ENCODE assay signal across 3 cellular contexts in the genomic region with DNA sequence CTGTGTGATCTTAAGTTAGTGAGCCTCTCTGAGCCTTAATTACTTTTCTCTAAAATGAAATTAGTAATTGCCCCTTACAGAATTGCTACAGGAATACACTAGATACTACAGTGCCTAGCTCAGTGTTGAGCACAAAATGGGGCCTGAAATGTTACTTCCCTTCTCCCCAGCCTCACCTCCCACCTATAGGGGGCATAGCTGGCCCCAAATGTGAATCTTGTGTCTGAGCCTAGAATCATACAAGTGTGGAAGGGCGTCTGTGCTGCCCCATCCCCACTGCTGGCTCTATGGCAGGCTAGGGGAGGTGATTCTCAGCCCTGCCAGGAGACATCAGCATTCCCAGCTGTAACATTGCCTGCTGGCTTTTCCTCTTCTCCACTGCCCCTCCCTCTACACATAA.
TF ChIP-seq lines count a peak whose summit lies in the region.

No MANE protein-coding gene starts in this region.

TF ChIP-seq in SK-N-SH, 30 proteins besides CTCF, POLR2A, EP300 and RAD21:
- TF ChIP-seq TCF12 (IDR thresholded peaks at IDR 0.05) = no peak
- TF ChIP-seq RXRA (IDR thresholded peaks at IDR 0.05; ENCODE audit: borderline replicate concordance, low read depth) = no peak
- TF ChIP-seq, protein P1, sequence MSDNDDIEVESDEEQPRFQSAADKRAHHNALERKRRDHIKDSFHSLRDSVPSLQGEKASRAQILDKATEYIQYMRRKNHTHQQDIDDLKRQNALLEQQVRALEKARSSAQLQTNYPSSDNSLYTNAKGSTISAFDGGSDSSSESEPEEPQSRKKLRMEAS (IDR thresholded peaks at IDR 0.05; ENCODE audit: low read depth) = no peak
- TF ChIP-seq, protein P2, sequence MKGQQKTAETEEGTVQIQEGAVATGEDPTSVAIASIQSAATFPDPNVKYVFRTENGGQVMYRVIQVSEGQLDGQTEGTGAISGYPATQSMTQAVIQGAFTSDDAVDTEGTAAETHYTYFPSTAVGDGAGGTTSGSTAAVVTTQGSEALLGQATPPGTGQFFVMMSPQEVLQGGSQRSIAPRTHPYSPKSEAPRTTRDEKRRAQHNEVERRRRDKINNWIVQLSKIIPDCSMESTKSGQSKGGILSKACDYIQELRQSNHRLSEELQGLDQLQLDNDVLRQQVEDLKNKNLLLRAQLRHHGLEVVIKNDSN (IDR thresholded peaks at IDR 0.05; ENCODE audit: borderline replicate concordance, low read depth) = no peak

TF ChIP-seq in SK-N-SH treated with all-trans-retinoic acid at 6 μM for 48 hours, 23 proteins besides CTCF, POLR2A, EP300 and RAD21:
- TF ChIP-seq CSDC2 (CRISPR knock-in tag; IDR thresholded peaks at IDR 0.05) (no peak), SNAI2 (CRISPR knock-in tag; IDR thresholded peaks at IDR 0.05) (no peak), ARNTL (CRISPR knock-in tag; IDR thresholded peaks at IDR 0.05; ENCODE audit: borderline replicate concordance, low read depth) (no peak), ESRRG (CRISPR knock-in tag; IDR thresholded peaks at IDR 0.05) (no peak), TCF4 (CRISPR knock-in tag; IDR thresholded peaks at IDR 0.05; ENCODE audit: borderline replicate concordance) (no peak), ZNF565 (CRISPR knock-in tag; conservative IDR thresholded peaks at IDR 0.05; ENCODE audit: low read depth) (no peak), ZC3H10 (CRISPR knock-in tag; IDR thresholded peaks at IDR 0.05) (no peak), ZNF8 (CRISPR knock-in tag; IDR thresholded peaks at IDR 0.05) (no peak), ZFP3 (CRISPR knock-in tag; IDR thresholded peaks at IDR 0.05) (no peak), ZNF70 (CRISPR knock-in tag; IDR thresholded peaks at IDR 0.05) (no peak), ZFP30 (CRISPR knock-in tag; IDR thresholded peaks at IDR 0.05) (no peak), RARB (CRISPR knock-in tag; IDR thresholded peaks at IDR 0.05) (no peak), PPARA (CRISPR knock-in tag; IDR thresholded peaks at IDR 0.05; ENCODE audit: borderline replicate concordance) (no peak), GLIS3 (CRISPR knock-in tag; IDR thresholded peaks at IDR 0.05) (no peak), ISL1 (CRISPR knock-in tag; IDR thresholded peaks at IDR 0.05) (no peak)
- TF ChIP-seq, protein P3, sequence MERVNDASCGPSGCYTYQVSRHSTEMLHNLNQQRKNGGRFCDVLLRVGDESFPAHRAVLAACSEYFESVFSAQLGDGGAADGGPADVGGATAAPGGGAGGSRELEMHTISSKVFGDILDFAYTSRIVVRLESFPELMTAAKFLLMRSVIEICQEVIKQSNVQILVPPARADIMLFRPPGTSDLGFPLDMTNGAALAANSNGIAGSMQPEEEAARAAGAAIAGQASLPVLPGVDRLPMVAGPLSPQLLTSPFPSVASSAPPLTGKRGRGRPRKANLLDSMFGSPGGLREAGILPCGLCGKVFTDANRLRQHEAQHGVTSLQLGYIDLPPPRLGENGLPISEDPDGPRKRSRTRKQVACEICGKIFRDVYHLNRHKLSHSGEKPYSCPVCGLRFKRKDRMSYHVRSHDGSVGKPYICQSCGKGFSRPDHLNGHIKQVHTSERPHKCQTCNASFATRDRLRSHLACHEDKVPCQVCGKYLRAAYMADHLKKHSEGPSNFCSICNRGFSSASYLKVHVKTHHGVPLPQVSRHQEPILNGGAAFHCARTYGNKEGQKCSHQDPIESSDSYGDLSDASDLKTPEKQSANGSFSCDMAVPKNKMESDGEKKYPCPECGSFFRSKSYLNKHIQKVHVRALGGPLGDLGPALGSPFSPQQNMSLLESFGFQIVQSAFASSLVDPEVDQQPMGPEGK (CRISPR knock-in tag; IDR thresholded peaks at IDR 0.05; ENCODE audit: borderline replicate concordance) = no peak
- TF ChIP-seq, protein P4, sequence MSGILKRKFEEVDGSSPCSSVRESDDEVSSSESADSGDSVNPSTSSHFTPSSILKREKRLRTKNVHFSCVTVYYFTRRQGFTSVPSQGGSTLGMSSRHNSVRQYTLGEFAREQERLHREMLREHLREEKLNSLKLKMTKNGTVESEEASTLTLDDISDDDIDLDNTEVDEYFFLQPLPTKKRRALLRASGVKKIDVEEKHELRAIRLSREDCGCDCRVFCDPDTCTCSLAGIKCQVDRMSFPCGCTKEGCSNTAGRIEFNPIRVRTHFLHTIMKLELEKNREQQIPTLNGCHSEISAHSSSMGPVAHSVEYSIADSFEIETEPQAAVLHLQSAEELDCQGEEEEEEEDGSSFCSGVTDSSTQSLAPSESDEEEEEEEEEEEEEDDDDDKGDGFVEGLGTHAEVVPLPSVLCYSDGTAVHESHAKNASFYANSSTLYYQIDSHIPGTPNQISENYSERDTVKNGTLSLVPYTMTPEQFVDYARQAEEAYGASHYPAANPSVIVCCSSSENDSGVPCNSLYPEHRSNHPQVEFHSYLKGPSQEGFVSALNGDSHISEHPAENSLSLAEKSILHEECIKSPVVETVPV (CRISPR knock-in tag; IDR thresholded peaks at IDR 0.05) = no peak
- TF ChIP-seq, protein P5, sequence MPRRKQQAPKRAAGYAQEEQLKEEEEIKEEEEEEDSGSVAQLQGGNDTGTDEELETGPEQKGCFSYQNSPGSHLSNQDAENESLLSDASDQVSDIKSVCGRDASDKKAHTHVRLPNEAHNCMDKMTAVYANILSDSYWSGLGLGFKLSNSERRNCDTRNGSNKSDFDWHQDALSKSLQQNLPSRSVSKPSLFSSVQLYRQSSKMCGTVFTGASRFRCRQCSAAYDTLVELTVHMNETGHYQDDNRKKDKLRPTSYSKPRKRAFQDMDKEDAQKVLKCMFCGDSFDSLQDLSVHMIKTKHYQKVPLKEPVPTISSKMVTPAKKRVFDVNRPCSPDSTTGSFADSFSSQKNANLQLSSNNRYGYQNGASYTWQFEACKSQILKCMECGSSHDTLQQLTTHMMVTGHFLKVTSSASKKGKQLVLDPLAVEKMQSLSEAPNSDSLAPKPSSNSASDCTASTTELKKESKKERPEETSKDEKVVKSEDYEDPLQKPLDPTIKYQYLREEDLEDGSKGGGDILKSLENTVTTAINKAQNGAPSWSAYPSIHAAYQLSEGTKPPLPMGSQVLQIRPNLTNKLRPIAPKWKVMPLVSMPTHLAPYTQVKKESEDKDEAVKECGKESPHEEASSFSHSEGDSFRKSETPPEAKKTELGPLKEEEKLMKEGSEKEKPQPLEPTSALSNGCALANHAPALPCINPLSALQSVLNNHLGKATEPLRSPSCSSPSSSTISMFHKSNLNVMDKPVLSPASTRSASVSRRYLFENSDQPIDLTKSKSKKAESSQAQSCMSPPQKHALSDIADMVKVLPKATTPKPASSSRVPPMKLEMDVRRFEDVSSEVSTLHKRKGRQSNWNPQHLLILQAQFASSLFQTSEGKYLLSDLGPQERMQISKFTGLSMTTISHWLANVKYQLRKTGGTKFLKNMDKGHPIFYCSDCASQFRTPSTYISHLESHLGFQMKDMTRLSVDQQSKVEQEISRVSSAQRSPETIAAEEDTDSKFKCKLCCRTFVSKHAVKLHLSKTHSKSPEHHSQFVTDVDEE (CRISPR knock-in tag; IDR thresholded peaks at IDR 0.05) = no peak
- TF ChIP-seq, protein P6, sequence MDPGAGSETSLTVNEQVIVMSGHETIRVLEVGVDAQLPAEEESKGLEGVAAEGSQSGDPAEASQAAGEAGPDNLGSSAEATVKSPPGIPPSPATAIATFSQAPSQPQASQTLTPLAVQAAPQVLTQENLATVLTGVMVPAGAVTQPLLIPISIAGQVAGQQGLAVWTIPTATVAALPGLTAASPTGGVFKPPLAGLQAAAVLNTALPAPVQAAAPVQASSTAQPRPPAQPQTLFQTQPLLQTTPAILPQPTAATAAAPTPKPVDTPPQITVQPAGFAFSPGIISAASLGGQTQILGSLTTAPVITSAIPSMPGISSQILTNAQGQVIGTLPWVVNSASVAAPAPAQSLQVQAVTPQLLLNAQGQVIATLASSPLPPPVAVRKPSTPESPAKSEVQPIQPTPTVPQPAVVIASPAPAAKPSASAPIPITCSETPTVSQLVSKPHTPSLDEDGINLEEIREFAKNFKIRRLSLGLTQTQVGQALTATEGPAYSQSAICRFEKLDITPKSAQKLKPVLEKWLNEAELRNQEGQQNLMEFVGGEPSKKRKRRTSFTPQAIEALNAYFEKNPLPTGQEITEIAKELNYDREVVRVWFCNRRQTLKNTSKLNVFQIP (CRISPR knock-in tag; IDR thresholded peaks at IDR 0.05; ENCODE audit: borderline replicate concordance, low read depth) = no peak
TF ChIP-seq in SK-N-SH treated with all-trans-retinoic acid at 6 μM for 48 hours: peak in this region for 0.

TF ChIP-seq in endothelial cell of umbilical vein, 7 proteins besides CTCF, POLR2A, EP300 and RAD21:
- no peak for TF ChIP-seq EZH2 (IDR thresholded peaks at IDR 0.05; ENCODE audit: borderline replicate concordance, low read depth, low read length, severe bottlenecking)
- TF ChIP-seq GATA2 (IDR thresholded peaks at IDR 0.05; ENCODE audit: insufficient read depth, insufficient read length, low read depth, low read length) = no peak
- no peak for TF ChIP-seq POLR2AphosphoS5 (IDR thresholded peaks at IDR 0.05; ENCODE audit: insufficient read depth, low read depth, low read length)
- no peak for TF ChIP-seq FOS (IDR thresholded peaks at IDR 0.05; ENCODE audit: borderline replicate concordance, insufficient read depth, low read length)
- no peak for TF ChIP-seq MYC (IDR thresholded peaks at IDR 0.05; ENCODE audit: low read depth, low read length)
- no peak for TF ChIP-seq JUN (IDR thresholded peaks at IDR 0.05; ENCODE audit: borderline replicate concordance, insufficient read depth, insufficient read length, low read depth)
- TF ChIP-seq, protein P1 (IDR thresholded peaks at IDR 0.05; ENCODE audit: insufficient read depth, insufficient read length) = no peak
